Comparison of ENCODE assay signal across 12 cellular contexts in the genomic region with DNA sequence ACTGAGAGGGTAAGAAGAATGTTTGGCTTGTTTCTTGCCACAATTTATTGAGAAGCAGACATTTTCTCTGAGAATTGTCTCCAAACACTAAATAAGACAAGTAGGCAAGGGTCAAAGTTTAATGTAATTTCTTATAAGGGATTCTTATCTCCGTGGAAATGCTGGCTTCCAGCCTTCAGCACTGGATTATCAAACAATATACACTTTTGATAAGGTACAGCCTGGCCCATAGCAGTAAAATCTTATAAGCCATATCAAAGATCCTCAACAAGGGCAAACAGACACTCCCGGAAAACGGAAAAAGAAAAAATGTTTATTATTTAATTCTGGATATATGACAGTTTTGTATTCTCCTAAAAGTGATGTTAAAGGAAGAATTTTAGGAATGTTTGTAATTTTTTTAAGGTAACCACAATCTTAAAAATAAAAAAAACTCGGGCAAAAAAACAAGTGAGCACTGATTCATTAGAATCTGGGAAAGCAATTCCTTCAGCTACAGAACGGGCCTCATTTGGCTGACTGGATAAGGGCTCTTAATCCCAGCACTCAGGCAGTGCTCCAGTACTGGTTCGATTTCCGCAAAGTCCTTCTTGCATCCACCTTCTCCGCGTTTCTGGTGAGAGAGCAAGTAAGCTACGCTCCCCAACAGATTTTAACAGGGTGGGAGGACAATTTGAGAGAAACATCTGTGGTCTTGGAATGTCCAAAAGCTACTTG. TPM values are rescaled to one million over a fixed set of nuclear protein-coding genes. Genes with fewer than 3 reads are reported as not detected.
DNase-seq lines count a peak whose midpoint lies in the region; ATAC-seq and TF ChIP-seq lines count a peak whose summit lies in the region.
"Had no signal": no experiment of that assay in that cellular context is flagged by ENCODE, and none has a peak within 500 bp of the region (broad histone marks: within the 10 kb centered on the region; RNA-seq: fewer than 3 reads in every experiment).

No MANE protein-coding gene starts in this region.

- H3K4me3 ChIP-seq in ACC112 (ENCODE audit: low read depth, low read length) (peak overlapping the region; percentile 72), HCT116 (replicated peaks in 1 of 2; ENCODE audit: low read depth in 1 of 2, low read length in 2 of 2) (no peak overlapping the region)

- no peak for TF ChIP-seq POLR2A in HCT116 (IDR thresholded peaks at IDR 0.05; ENCODE audit: borderline replicate concordance, extremely low read depth, insufficient read depth, insufficient read length)

- intact Hi-C loops in HCT116 (cut with micrococcal nuclease): no loop called here

- no peak overlapping the region for H3K27ac ChIP-seq in ACC112 (ENCODE audit: low read depth, low read length)
- no peak overlapping the region for H3K27ac ChIP-seq in HCT116 (ENCODE audit: low read depth, low read length)

- H3K79me2 ChIP-seq in ACC112 (ENCODE audit: control insufficient read depth, insufficient read depth, low read length, unreplicated experiment): no peaks in the 10 kb centered on the region
- H3K79me2 ChIP-seq in HCT116 (ENCODE audit: insufficient read depth, low read length): no peaks in the 10 kb centered on the region

- no peak overlapping the region for H3K9ac ChIP-seq in HCT116 (ENCODE audit: low read length)

- no peaks in the 10 kb centered on the region for H3K36me3 Mint-ChIP-seq in brain
- H3K36me3 Mint-ChIP-seq in mesothelial cell of epicardium: no peaks in the 10 kb centered on the region
- H3K36me3 Mint-ChIP-seq: CD8-positive, alpha-beta T cell had no signal

- no peak overlapping the region for H2AFZ ChIP-seq in ACC112 (ENCODE audit: low read length, unreplicated experiment)
- H2AFZ ChIP-seq in HCT116 (ENCODE audit: low read depth, low read length, poor library complexity, severe bottlenecking): peak overlapping the region; percentile 28

- H3K9me3 Mint-ChIP-seq in brain: peaks cover 13 to 33% (median 22%) of the 10 kb centered on the region in 5 experiments
- H3K9me3 Mint-ChIP-seq in mesothelial cell of epicardium: peaks cover 12% of the 10 kb centered on the region

- TF ChIP-seq RAD21 in HCT116 (IDR thresholded peaks at IDR 0.05; ENCODE audit: low read depth): no peak

- no peak for ATAC-seq in HCT116
- no peak for ATAC-seq in activated CD4-positive, CD25-positive, alpha-beta regulatory T cell treated with anti-CD3 and anti-CD28 coated beads, Interleukin-2, amount 50 U/mL, for 24 hours
- ATAC-seq: CD8-positive, alpha-beta T cell had no signal

- no peak overlapping the region for H3K4me2 ChIP-seq in HCT116 (ENCODE audit: low read length)

- POLR2A ChIA-PET in HCT116 (lab: Charles Lee): no interaction called here

- no peaks in the 10 kb centered on the region for H3K36me3 ChIP-seq in ACC112 (ENCODE audit: insufficient read depth, low read length)
- no peaks in the 10 kb centered on the region for H3K36me3 ChIP-seq in HCT116 (ENCODE audit: control insufficient read depth in 1 of 2, insufficient read depth in 2 of 2, low read length in 2 of 2)

- no peaks in the 10 kb centered on the region for H4K20me1 ChIP-seq in HCT116 (ENCODE audit: insufficient read depth)

- RAD21 ChIA-PET in HCT116 (lab: Charles Lee; ENCODE audit: low non-redundant PET in 1 of 2, low total read pairs in 2 of 2, uncharacterized antibody in 2 of 2, unreplicated experiment in 2 of 2): no interaction called here

- H3K9me3 ChIP-seq in HCT116 (ENCODE audit: control insufficient read depth in 1 of 2, insufficient read depth in 1 of 2, low read depth in 1 of 2, low read length in 2 of 2): no peaks in the 10 kb centered on the region

- H3K27ac Mint-ChIP-seq in brain (no peak overlapping the region), mesothelial cell of epicardium (no peak overlapping the region)
- H3K27ac Mint-ChIP-seq: CD8-positive, alpha-beta T cell had no signal

- TF ChIP-seq CTCF in HCT116 (IDR thresholded peaks at IDR 0.05 in 2 of 3, conservative IDR thresholded peaks at IDR 0.05 in 1 of 3; ENCODE audit: borderline replicate concordance in 1 of 3, insufficient read depth in 1 of 3, low read depth in 2 of 3, low read length in 2 of 3) (no peak), brain (conservative IDR thresholded peaks at IDR 0.05) (no peak), mesothelial cell of epicardium (IDR thresholded peaks at IDR 0.05; ENCODE audit: unreplicated experiment) (no peak)

- peaks cover 84% of the 10 kb centered on the region for H3K27me3 ChIP-seq in ACC112 (ENCODE audit: insufficient read depth, low read length)
- no peaks in the 10 kb centered on the region for H3K27me3 ChIP-seq in HCT116 (ENCODE audit: insufficient read depth, low read length)

- H3K9me2 ChIP-seq in HCT116 (ENCODE audit: insufficient read depth): no peaks in the 10 kb centered on the region

- H3K4me1 Mint-ChIP-seq in brain: peaks cover 21% of the 10 kb centered on the region
- peaks cover 15% of the 10 kb centered on the region for H3K4me1 Mint-ChIP-seq in mesothelial cell of epicardium

- peaks cover 87% of the 10 kb centered on the region for H3K27me3 Mint-ChIP-seq in brain
- H3K27me3 Mint-ChIP-seq in mesothelial cell of epicardium (ENCODE audit: low read depth): peaks cover 91% of the 10 kb centered on the region

- H3K4me1 ChIP-seq in ACC112 (ENCODE audit: control insufficient read depth, insufficient read depth, low read length, unreplicated experiment): no peaks in the 10 kb centered on the region
- H3K4me1 ChIP-seq in HCT116 (ENCODE audit: control insufficient read depth in 1 of 2, insufficient read depth in 2 of 2, low read length in 2 of 2): no peaks in the 10 kb centered on the region

- no peak for DNase-seq in HCT116 (ENCODE audit: low read depth, low spot score)
- no peak for DNase-seq in mesothelial cell of epicardium (ENCODE audit: low spot score in 2 of 2, unreplicated experiment in 2 of 2)
- DNase-seq in Kasumi-1 (lab: John Stamatoyannopoulos, UW): no peak
- no peak for DNase-seq in NCI-H1105 treated with DMSO at 0.1 percent for 48 hours (lab: John Stamatoyannopoulos, UW)
- DNase-seq in activated CD8-positive, alpha-beta memory T cell treated with anti-CD3 and anti-CD28 coated beads for 24 hours: no peak
- DNase-seq: activated CD4-positive, alpha-beta T cell treated with anti-CD3 and anti-CD28 coated beads for 4 hours; amniotic stem cell; CD8-positive, alpha-beta T cell; SHP77 had no signal

- peak overlapping the region in 4 of 5 experiments; percentile 86 to 92 (median 90) for H3K4me3 Mint-ChIP-seq in brain
- peak overlapping the region; percentile 69 for H3K4me3 Mint-ChIP-seq in mesothelial cell of epicardium

- CTCF ChIA-PET in HCT116 (lab: Charles Lee): no interaction called here

- no TSS peak for BruUV-seq in HCT116 (replicated peaks; lab: Mats Ljungman, UMichigan)

TF ChIP-seq in HCT116, 20 proteins besides CTCF, POLR2A, EP300 and RAD21 (continues in another document):
- TF ChIP-seq YY1 (IDR thresholded peaks at IDR 0.05; ENCODE audit: extremely low read depth, insufficient replicate concordance, low read depth, low read length) (no peak), EZH2 (IDR thresholded peaks at IDR 0.05) (no peak), JUND (IDR thresholded peaks at IDR 0.05) (no peak), ELF1 (IDR thresholded peaks at IDR 0.05; ENCODE audit: borderline replicate concordance, low read depth) (no peak), SRF (IDR thresholded peaks at IDR 0.05; ENCODE audit: low read depth) (no peak), CEBPB (IDR thresholded peaks at IDR 0.05; ENCODE audit: low read depth) (no peak), FOSL1 (IDR thresholded peaks at IDR 0.05; ENCODE audit: low read depth) (no peak), SP1 (IDR thresholded peaks at IDR 0.05; ENCODE audit: low read depth) (no peak), SIN3A (IDR thresholded peaks at IDR 0.05; ENCODE audit: low read depth) (no peak), EGR1 (IDR thresholded peaks at IDR 0.05; ENCODE audit: low read depth) (no peak), ZNF274 (IDR thresholded peaks at IDR 0.05; ENCODE audit: low read depth, low read length) (no peak), ZFX (IDR thresholded peaks at IDR 0.05) (no peak)
- TF ChIP-seq, protein P1, sequence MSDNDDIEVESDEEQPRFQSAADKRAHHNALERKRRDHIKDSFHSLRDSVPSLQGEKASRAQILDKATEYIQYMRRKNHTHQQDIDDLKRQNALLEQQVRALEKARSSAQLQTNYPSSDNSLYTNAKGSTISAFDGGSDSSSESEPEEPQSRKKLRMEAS (IDR thresholded peaks at IDR 0.05): no peak
- TF ChIP-seq, protein P2, sequence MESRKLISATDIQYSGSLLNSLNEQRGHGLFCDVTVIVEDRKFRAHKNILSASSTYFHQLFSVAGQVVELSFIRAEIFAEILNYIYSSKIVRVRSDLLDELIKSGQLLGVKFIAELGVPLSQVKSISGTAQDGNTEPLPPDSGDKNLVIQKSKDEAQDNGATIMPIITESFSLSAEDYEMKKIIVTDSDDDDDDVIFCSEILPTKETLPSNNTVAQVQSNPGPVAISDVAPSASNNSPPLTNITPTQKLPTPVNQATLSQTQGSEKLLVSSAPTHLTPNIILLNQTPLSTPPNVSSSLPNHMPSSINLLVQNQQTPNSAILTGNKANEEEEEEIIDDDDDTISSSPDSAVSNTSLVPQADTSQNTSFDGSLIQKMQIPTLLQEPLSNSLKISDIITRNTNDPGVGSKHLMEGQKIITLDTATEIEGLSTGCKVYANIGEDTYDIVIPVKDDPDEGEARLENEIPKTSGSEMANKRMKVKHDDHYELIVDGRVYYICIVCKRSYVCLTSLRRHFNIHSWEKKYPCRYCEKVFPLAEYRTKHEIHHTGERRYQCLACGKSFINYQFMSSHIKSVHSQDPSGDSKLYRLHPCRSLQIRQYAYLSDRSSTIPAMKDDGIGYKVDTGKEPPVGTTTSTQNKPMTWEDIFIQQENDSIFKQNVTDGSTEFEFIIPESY (IDR thresholded peaks at IDR 0.05; ENCODE audit: extremely low read depth, insufficient replicate concordance, low read length): no peak
- TF ChIP-seq, protein P3, sequence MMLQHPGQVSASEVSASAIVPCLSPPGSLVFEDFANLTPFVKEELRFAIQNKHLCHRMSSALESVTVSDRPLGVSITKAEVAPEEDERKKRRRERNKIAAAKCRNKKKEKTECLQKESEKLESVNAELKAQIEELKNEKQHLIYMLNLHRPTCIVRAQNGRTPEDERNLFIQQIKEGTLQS (IDR thresholded peaks at IDR 0.05): no peak

RNA-seq across cellular contexts. Expression of a gene that starts 18.4 kb away (rescaled TPM):
- total RNA-seq in HCT116 (2021; ENCODE audit: unreplicated experiment) (10.8 TPM), mesothelial cell of epicardium (25.5 to 29.6 TPM (median 27.9 TPM) in 3 replicates)
- polyA plus RNA-seq in HCT116 (2012): 7.9 and 9.9 TPM in 2 replicates
- 23.9 TPM for polyA plus RNA-seq in brain (ENCODE audit: insufficient read depth, low read depth, low replicate concordance)

RNA-seq across cellular contexts. Expression of a gene that starts 45.4 kb away (rescaled TPM):
- total RNA-seq in HCT116 (2021; ENCODE audit: unreplicated experiment) (4.8 TPM), mesothelial cell of epicardium (5.8 to 6.8 TPM (median 6.8 TPM) in 3 replicates)
- 1.3 and 2.5 TPM in 2 replicates for polyA plus RNA-seq in HCT116 (2012)
- 5.3 TPM for polyA plus RNA-seq in brain (ENCODE audit: insufficient read depth, low read depth, low replicate concordance)

RNA-seq across cellular contexts. Expression of a gene that starts 52.4 kb away (rescaled TPM):
- total RNA-seq in HCT116 (2021; ENCODE audit: unreplicated experiment) (not detected), mesothelial cell of epicardium (not detected in 3 replicates)
- polyA plus RNA-seq in HCT116 (2012): not detected in 2 replicates
- polyA plus RNA-seq in brain (ENCODE audit: insufficient read depth, low read depth, low replicate concordance): 1.1 TPM
- total RNA-seq: CD8-positive, alpha-beta T cell had no signal
